Comparison of ENCODE assay signal across 9 cellular contexts in genomic region chr11:119108857-119109221, GRCh38. TPM values are rescaled to one million over a fixed set of nuclear protein-coding genes. Genes with fewer than 3 reads are reported as not detected.
DNase-seq lines count a peak whose midpoint lies in the region; ATAC-seq and TF ChIP-seq lines count a peak whose summit lies in the region.
"Had no signal": no experiment of that assay in that cellular context is flagged by ENCODE, and none has a peak within 500 bp of the region (broad histone marks: within the 10 kb centered on the region; RNA-seq: fewer than 3 reads in every experiment).

No MANE protein-coding gene starts in this region.

- peak overlapping the region; percentile 91 for H2AFZ ChIP-seq in IMR-90 (replicated peaks; ENCODE audit: low read length, poor library complexity)

- POLR2A ChIA-PET in IMR-90 (lab: Charles Lee; ENCODE audit: unreplicated experiment) (interaction anchor here (0.6 kb wide), 1 partner anchor 78 kb away, joined by 18 read pairs; no protein-coding TSS in a partner anchor), MCF 10A (lab: Yijun Ruan, JAX) (interaction anchor here (0.5 to 9.3 kb wide), 7 partner anchors 12 to 90 kb away, joined by 3 to 149 read pairs (median 4); partner anchors contain the start of genes HINFP, RPS25, TRAPPC4 and VPS11)

- peak overlapping the region; percentile 57 for H3K27ac Mint-ChIP-seq in MCF 10A (ENCODE audit: low read depth, unreplicated experiment)
- peak overlapping the region in 2 of 6 donors; percentile 47 to 82 for H3K27ac Mint-ChIP-seq in naive B cell

- no peak overlapping the region for H2BK20ac ChIP-seq in IMR-90 (ENCODE audit: low read depth, low read length)

- DNase-seq in AG10803 (ENCODE audit: low read depth): no peak
- no peak for DNase-seq in IMR-90
- DNase-seq in MCF 10A (ENCODE audit: unreplicated experiment): no peak
- no peak for DNase-seq in naive B cell
- DNase-seq in NCI-H2196 (lab: John Stamatoyannopoulos, UW; ENCODE audit: unreplicated experiment): no peak
- DNase-seq in uterus: no peak
- DNase-seq in NCI-H2107 treated with DMSO at 0.1 percent for 48 hours (lab: John Stamatoyannopoulos, UW; ENCODE audit: unreplicated experiment): no peak

- dilution Hi-C loops in IMR-90 (cut with HindIII; ENCODE audit: low sequenced_read_pairs, unreplicated experiment): no loop called here

- H3K79me1 ChIP-seq in IMR-90 (ENCODE audit: low read depth in 1 of 2, low read length in 2 of 2): peaks cover 21 to 48% of the 10 kb centered on the region in 2 experiments

- H3K9me1 ChIP-seq in IMR-90 (ENCODE audit: insufficient read depth, low read length): peaks cover 21% of the 10 kb centered on the region

- peak overlapping the region in 1 of 2 experiments; percentile 22; a peak in 2 of 4 replicates for H4K8ac ChIP-seq in IMR-90 (ENCODE audit: low read depth in 2 of 2, low read length in 2 of 2)

- H3K36me3 ChIP-seq in IMR-90 (ENCODE audit: control insufficient read depth, insufficient read depth, low read length) (peaks cover 23% of the 10 kb centered on the region), uterus (no peaks in the 10 kb centered on the region)

- H3K9ac ChIP-seq in IMR-90 (ENCODE audit: low read depth, low read length): no peak overlapping the region

- peaks cover 9% of the 10 kb centered on the region for H3K4me1 ChIP-seq in IMR-90 (ENCODE audit: control insufficient read depth, insufficient read depth, low read length)
- peaks cover 0 to 4% of the 10 kb centered on the region in 2 donors for H3K4me1 ChIP-seq in uterus

- no peak overlapping the region for H3K27ac ChIP-seq in IMR-90 (ENCODE audit: insufficient read depth, low read length)
- no peak overlapping the region for H3K27ac ChIP-seq in uterus

- no peaks in the 10 kb centered on the region for H3K27me3 ChIP-seq in IMR-90 (ENCODE audit: control insufficient read depth, insufficient read depth, low read length)
- no peaks in the 10 kb centered on the region for H3K27me3 ChIP-seq in uterus

- H3K9me3 Mint-ChIP-seq in MCF 10A (ENCODE audit: unreplicated experiment) (no peaks in the 10 kb centered on the region), naive B cell (no peaks in the 10 kb centered on the region)

- H3K4me3 Mint-ChIP-seq in MCF 10A (ENCODE audit: unreplicated experiment): peak overlapping the region; percentile 76
- peak overlapping the region; percentile 78 to 93 (median 88) for H3K4me3 Mint-ChIP-seq in naive B cell

- in situ Hi-C loops in IMR-90 (cut with MboI; ENCODE audit: low sequenced_read_pairs): no loop called here

- TF ChIP-seq POLR2A in IMR-90 (IDR thresholded peaks at IDR 0.05; ENCODE audit: low read depth, low read length) (no peak), uterus (IDR thresholded peaks at IDR 0.05) (no peak)

- no peak for TF ChIP-seq CTCF in AG10803 (conservative IDR thresholded peaks at IDR 0.05; ENCODE audit: low read length)
- no peak for TF ChIP-seq CTCF in IMR-90 (conservative IDR thresholded peaks at IDR 0.05; ENCODE audit: low read depth, low read length)
- no peak for TF ChIP-seq CTCF in MCF 10A (IDR thresholded peaks at IDR 0.05; ENCODE audit: unreplicated experiment)
- TF ChIP-seq CTCF in uterus (IDR thresholded peaks at IDR 0.05): no peak

- H3K4ac ChIP-seq in IMR-90 (ENCODE audit: low read depth, low read length): no peak overlapping the region

- no peak overlapping the region for H2BK120ac ChIP-seq in IMR-90 (ENCODE audit: low read depth, low read length)

- peaks cover 4% of the 10 kb centered on the region; the same call in 1 of the 2 replicates for H4K20me1 ChIP-seq in IMR-90 (ENCODE audit: insufficient read depth, low read length)

- ATAC-seq in IMR-90 (ENCODE audit: low read depth): no peak
- no peak for ATAC-seq in naive B cell (ENCODE audit: low read depth in 2 of 2)
- no peak for ATAC-seq in HG02840 (IDR thresholded peaks at IDR 0.05; ENCODE audit: low FRiP score, unreplicated experiment)

- no peak overlapping the region for H3K18ac ChIP-seq in IMR-90 (ENCODE audit: low read depth, low read length)

- H2AK9ac ChIP-seq in IMR-90 (replicated peaks; ENCODE audit: low read depth, low read length, poor library complexity): peak overlapping the region; percentile 63

- intact Hi-C loops in IMR-90 (cut with micrococcal nuclease): loop anchor here (10.0 kb wide), 1 partner anchor 366 kb away; no protein-coding TSS in a partner anchor
- intact Hi-C loops in MCF 10A (cut with micrococcal nuclease): loop anchor here (1.0 to 10.0 kb wide), 2 partner anchors 12 to 176 kb away; partner anchors contain the start of gene HINFP
- intact Hi-C loops in uterus (cut with DNase I; ENCODE audit: low total_unique reads): no loop called here

- H3K23ac ChIP-seq in IMR-90 (ENCODE audit: low read depth, low read length): peak overlapping the region; percentile 10; the same call in 1 of the 2 replicates

- H2BK15ac ChIP-seq in IMR-90 (ENCODE audit: low read depth, low read length): no peak overlapping the region

- H3K36me3 Mint-ChIP-seq in MCF 10A (ENCODE audit: insufficient read depth, unreplicated experiment) (peaks cover 28% of the 10 kb centered on the region), naive B cell (peaks cover 6 to 10% of the 10 kb centered on the region in 2 donors)

- no peak for TF ChIP-seq RAD21 in IMR-90 (IDR thresholded peaks at IDR 0.05; ENCODE audit: low read length)

- peak overlapping the region; percentile 78 for H3K4me3 ChIP-seq in AG10803 (ENCODE audit: low read length)
- peak overlapping the region; percentile 45; the same call in 1 of the 2 replicates for H3K4me3 ChIP-seq in IMR-90 (ENCODE audit: insufficient read depth, low read depth, low read length)
- no peak overlapping the region for H3K4me3 ChIP-seq in uterus

- H3K9me3 ChIP-seq in IMR-90 (ENCODE audit: control insufficient read depth, insufficient read depth, low read length) (no peaks in the 10 kb centered on the region), uterus (no peaks in the 10 kb centered on the region)

- no TSS peak for BruUV-seq in IMR-90 (replicated peaks; lab: Mats Ljungman, UMichigan)
- BruUV-seq in MCF 10A (replicated peaks; lab: Mats Ljungman, UMichigan): no TSS peak

- CTCF ChIA-PET in IMR-90 (lab: Yijun Ruan, JAX): no interaction called here
- CTCF ChIA-PET in MCF 10A (lab: Yijun Ruan, JAX): interaction anchor here (0.5 to 1.7 kb wide), 6 partner anchors 14 to 225 kb away, joined by 3 to 10 read pairs (median 3); partner anchors contain the start of genes CBL and CXCR5

- peak overlapping the region; percentile 95 for H3K4me2 ChIP-seq in IMR-90 (ENCODE audit: low read depth, low read length)

- H3K4me1 Mint-ChIP-seq in MCF 10A (ENCODE audit: insufficient read depth, unreplicated experiment) (peaks cover 13% of the 10 kb centered on the region), naive B cell (peaks cover 30 to 39% (median 31%) of the 10 kb centered on the region in 3 donors)

- no peaks in the 10 kb centered on the region for H3K27me3 Mint-ChIP-seq in MCF 10A (ENCODE audit: insufficient read depth, unreplicated experiment)
- H3K27me3 Mint-ChIP-seq in naive B cell: no peaks in the 10 kb centered on the region

- H4K91ac ChIP-seq in IMR-90 (ENCODE audit: insufficient read depth, low read depth, low read length): no peak overlapping the region

- WGBS in IMR-90 (ENCODE audit: extremely low coverage in 2 of 2, insufficient read length in 1 of 2), 2 experiments: 100% methylated on average over 1 of the region's 2 CpGs; no CpG with 5 or more reads in 1 of the 2 experiments

- no peak overlapping the region for H3K56ac ChIP-seq in IMR-90 (ENCODE audit: extremely low read depth, insufficient read depth, low read length)

- peak overlapping the region; percentile 52; the same call in 1 of the 2 replicates for H2AK5ac ChIP-seq in IMR-90 (ENCODE audit: low read depth, low read length)

- no peak overlapping the region for H2BK5ac ChIP-seq in IMR-90 (ENCODE audit: low read depth, low read length, poor library complexity, severe bottlenecking)

- no peak overlapping the region; the same call in 1 of the 2 replicates for H3K14ac ChIP-seq in IMR-90 (replicated peaks; ENCODE audit: low read depth, low read length)

- H4K5ac ChIP-seq in IMR-90 (ENCODE audit: low read depth, low read length): no peak overlapping the region

TF ChIP-seq in IMR-90, 13 proteins besides CTCF, POLR2A, EP300 and RAD21 (continues in another document):
- TF ChIP-seq MAFK (IDR thresholded peaks at IDR 0.05; ENCODE audit: low read depth, low read length): no peak

RNA-seq across cellular contexts. Expression of gene C2CD2L, which starts 1.7 kb away (rescaled TPM):
- total RNA-seq in IMR-90 (2012; rRNA removed) (2.2 TPM in 2 replicates), MCF 10A (2022) (13.5 and 15.4 TPM in 2 replicates), uterus (10 to 100 TPM in 1 of 4 donors, 1 to 10 TPM in 3; 1.8 to 14.3 (median 2.7) TPM)
- polyA plus RNA-seq in IMR-90 (2012; rRNA removed) (8.7 and 9.5 TPM in 2 replicates), naive B cell (ENCODE audit: low read depth in 6 of 6) (1 to 10 TPM in 5 of 6 donors, under 1 TPM in 1; 0.55 to 3.8 (median 2.0) TPM)
- 3.7 and 6.9 TPM in 2 replicates for polyA plus RNA-seq in IMR-90 (2012; cell fraction: cytosol; rRNA removed)
- polyA plus RNA-seq in IMR-90 (2012; cell fraction: nucleus; rRNA removed; ENCODE audit: low replicate concordance): 14.8 and 29.4 TPM in 2 replicates

RNA-seq across cellular contexts. Expression of gene DPAGT1, which starts 7.2 kb away (rescaled TPM):
- 13.6 and 15.2 TPM in 2 replicates for total RNA-seq in IMR-90 (2012; rRNA removed)
- 51.2 and 53.4 TPM in 2 replicates for polyA plus RNA-seq in IMR-90 (2012; rRNA removed)
- polyA plus RNA-seq in IMR-90 (2012; cell fraction: cytosol; rRNA removed): 20.2 and 25.9 TPM in 2 replicates
- polyA plus RNA-seq in IMR-90 (2012; cell fraction: nucleus; rRNA removed; ENCODE audit: low replicate concordance): 105 and 155 TPM in 2 replicates
- 55.6 and 58.8 TPM in 2 replicates for total RNA-seq in MCF 10A (2022)
- 10 to 100 TPM; 29.7 to 61.6 (median 34.5) TPM for polyA plus RNA-seq in naive B cell (ENCODE audit: low read depth in 6 of 6)
- 10 to 100 TPM in 2 of 4 donors, 1 to 10 TPM in 2; 2.8 to 30.6 (median 16.9) TPM for total RNA-seq in uterus

RNA-seq across cellular contexts. Expression of gene HINFP, which starts 12.5 kb away (rescaled TPM):
- total RNA-seq in IMR-90 (2012; rRNA removed): 8.1 and 9.1 TPM in 2 replicates
- 12.8 and 15.3 TPM in 2 replicates for polyA plus RNA-seq in IMR-90 (2012; rRNA removed)
- 6.9 and 8.2 TPM in 2 replicates for polyA plus RNA-seq in IMR-90 (2012; cell fraction: cytosol; rRNA removed)
- polyA plus RNA-seq in IMR-90 (2012; cell fraction: nucleus; rRNA removed; ENCODE audit: low replicate concordance): 64.4 and 75.1 TPM in 2 replicates
- total RNA-seq in MCF 10A (2022): 23.4 and 26.2 TPM in 2 replicates
- 10 to 100 TPM in 3 of 6 donors, 1 to 10 TPM in 3; 7.0 to 19.3 (median 9.9) TPM for polyA plus RNA-seq in naive B cell (ENCODE audit: low read depth in 6 of 6)
- 10 to 100 TPM; 13.5 to 27.6 (median 15.4) TPM for total RNA-seq in uterus

RNA-seq across cellular contexts. Expression of gene HMBS, which starts 24.2 kb away (rescaled TPM):
- total RNA-seq in IMR-90 (2012; rRNA removed) (13.9 and 17.9 TPM in 2 replicates), MCF 10A (2022) (38.4 and 51.3 TPM in 2 replicates), uterus (10 to 100 TPM in 3 of 4 donors, 1 to 10 TPM in 1; 9.5 to 19.9 (median 15.3) TPM)
- polyA plus RNA-seq in IMR-90 (2012; rRNA removed) (55.3 and 59.5 TPM in 2 replicates), naive B cell (ENCODE audit: low read depth in 6 of 6) (10 to 100 TPM; 11.7 to 26.8 (median 16.4) TPM)
- polyA plus RNA-seq in IMR-90 (2012; cell fraction: cytosol; rRNA removed): 48.3 and 54.5 TPM in 2 replicates
- 58.5 and 77.5 TPM in 2 replicates for polyA plus RNA-seq in IMR-90 (2012; cell fraction: nucleus; rRNA removed; ENCODE audit: low replicate concordance)

RNA-seq across cellular contexts. Expression of gene ABCG4, which starts 40.0 kb away (rescaled TPM):
- total RNA-seq in IMR-90 (2012; rRNA removed) (under 0.01 TPM in 2 replicates), MCF 10A (2022) (not detected in 2 replicates), uterus (1 to 10 TPM in 1 of 4 donors, under 1 TPM in 1, not detected in 2; 0.55 to 2.7 TPM)
- polyA plus RNA-seq in IMR-90 (2012; rRNA removed) (0.20 and 0.26 TPM in 2 replicates), naive B cell (ENCODE audit: low read depth in 6 of 6) (not detected)
- 0.12 and 0.19 TPM in 2 replicates for polyA plus RNA-seq in IMR-90 (2012; cell fraction: cytosol; rRNA removed)
- polyA plus RNA-seq in IMR-90 (2012; cell fraction: nucleus; rRNA removed; ENCODE audit: low replicate concordance): 0.73 and 0.85 TPM in 2 replicates
- total RNA-seq: NCI-H460 had no signal

Comparison
In these comparisons a context has a peak if more than half of its experiments do, and no peak if none do; other contexts are left out.
1. H3K4me3 ChIP-seq: peak in AG10803 (single experiment) and IMR-90 (single experiment); none in uterus (0 of 2).